27 cellular contexts compared by ENCODE assay signal in genomic region chr11:95219599-95219998, GRCh38.
"Had no signal": no experiment of that assay in that cellular context is flagged by ENCODE, and none has a peak within 500 bp of the region (broad histone marks: within the 10 kb centered on the region; RNA-seq: fewer than 3 reads in every experiment).

No MANE protein-coding gene starts in this region.

- H3K9me3 ChIP-seq: heart left ventricle, lower lobe of right lung, ovary, right atrium auricular region, right lobe of liver, stomach, suprapubic skin, thoracic aorta, tibial artery, upper lobe of right lung had no signal

- H3K36me3 ChIP-seq: heart left ventricle, lower lobe of right lung, ovary, right atrium auricular region, right lobe of liver, stomach, suprapubic skin, thoracic aorta, upper lobe of right lung had no signal

- H3K27me3 Mint-ChIP-seq: naive B cell; progenitor cell of endocrine pancreas; stimulated activated naive B cell treated with anti-CD40 and anti-IgM and Interleukin-4, amounts not matched to agents 10 μg/mL and 1 μg/mL and 100 μg/mL, for 72 hours had no signal

- DNase-seq: heart left ventricle; hypothalamus; immature natural killer cell; islet precursor cell; lower lobe of right lung; mammary epithelial cell; mesendoderm; naive B cell; natural killer cell; ovary; right lobe of liver; stimulated activated CD4-positive, alpha-beta T cell treated with anti-CD3 and anti-CD28 coated beads, Interleukin-12 subunit alpha, Interleukin-12 subunit beta, amount 100 ng/mL, for 4 hours; stimulated activated CD4-positive, alpha-beta T cell treated with anti-CD3 and anti-CD28 coated beads, Interleukin-15, amount 100 ng/mL, for 24 hours; stimulated activated CD4-positive, alpha-beta T cell treated with anti-CD3 and anti-CD28 coated beads, Interleukin-2, amount 100 ng/mL, for 24 hours; stimulated activated CD4-positive, alpha-beta T cell treated with anti-CD3 and anti-CD28 coated beads, Interleukin-4, amount 100 ng/mL, for 1 hour; stimulated activated naive B cell treated with anti-CD40 and anti-IgM and Interleukin-4, amounts not matched to agents 10 μg/mL and 1 μg/mL and 100 μg/mL, for 72 hours; stimulated activated naive CD8-positive, alpha-beta T cell treated with anti-CD3 and anti-CD28 coated beads, Interleukin-15, Interleukin-2, amounts not matched to agents 100 U/mL and 50 U/mL, for 24 hours; stomach; tibial artery; trophoblast cell; upper lobe of right lung had no signal

- H3K27me3 ChIP-seq: heart left ventricle, ovary, right atrium auricular region, right lobe of liver, stomach, suprapubic skin, tibial artery, upper lobe of right lung had no signal

- H3K4me3 ChIP-seq: heart left ventricle, lower lobe of right lung, ovary, right atrium auricular region, right lobe of liver, stomach, suprapubic skin, thoracic aorta, tibial artery, upper lobe of right lung had no signal

- H3K27ac ChIP-seq: heart left ventricle, lower lobe of right lung, ovary, right atrium auricular region, right lobe of liver, stomach, suprapubic skin, thoracic aorta, tibial artery, upper lobe of right lung had no signal

- ATAC-seq: heart left ventricle; left lobe of liver; lower lobe of right lung; natural killer cell; right lobe of liver; stimulated activated naive B cell treated with anti-CD40 and anti-IgM and Interleukin-4, amounts not matched to agents 10 μg/mL and 1 μg/mL and 100 μg/mL, for 72 hours; stimulated activated naive CD8-positive, alpha-beta T cell treated with anti-CD3 and anti-CD28 coated beads, Interleukin-15, Interleukin-2, amounts not matched to agents 100 U/mL and 50 U/mL, for 24 hours; upper lobe of right lung had no signal

- H3K4me3 Mint-ChIP-seq: immature natural killer cell; mesothelial cell of epicardium; naive B cell; natural killer cell; stimulated activated naive B cell treated with anti-CD40 and anti-IgM and Interleukin-4, amounts not matched to agents 10 μg/mL and 1 μg/mL and 100 μg/mL, for 72 hours had no signal

- H3K9me3 Mint-ChIP-seq: immature natural killer cell, natural killer cell had no signal

- H3K4me1 Mint-ChIP-seq: immature natural killer cell, natural killer cell had no signal

- H3K4me1 ChIP-seq: heart left ventricle, lower lobe of right lung, right atrium auricular region, right lobe of liver, upper lobe of right lung had no signal

- H3K36me3 Mint-ChIP-seq: immature natural killer cell, natural killer cell had no signal

- H3K27ac Mint-ChIP-seq: immature natural killer cell, mesothelial cell of epicardium, natural killer cell, progenitor cell of endocrine pancreas had no signal
